ENCODE assay signal across 23 cellular contexts in the genomic region with DNA sequence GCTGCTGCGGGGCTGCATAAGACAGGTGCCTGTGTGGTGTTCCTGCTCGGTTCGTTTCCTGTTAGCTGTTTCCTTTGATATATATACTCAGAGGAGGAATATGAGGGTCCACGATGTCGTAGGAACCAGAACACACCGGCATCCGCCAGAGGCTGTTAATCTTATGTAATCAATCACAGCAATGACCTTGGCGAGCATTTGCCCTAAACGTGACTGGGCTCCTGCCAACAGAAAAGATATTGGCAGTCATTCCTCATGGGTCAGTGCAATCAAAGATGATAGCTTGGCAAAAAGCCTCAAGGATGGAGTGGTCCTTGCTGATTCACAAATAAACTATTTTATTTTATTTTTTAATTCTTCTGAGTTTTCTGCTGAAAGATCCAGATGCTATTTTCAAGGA.
"Had no signal": no experiment of that assay in that cellular context is flagged by ENCODE, and none has a peak within 500 bp of the region (broad histone marks: within the 10 kb centered on the region; RNA-seq: fewer than 3 reads in every experiment).

No MANE protein-coding gene starts in this region.

- H3K4me1 ChIP-seq: esophagus muscularis mucosa, gastrocnemius medialis, heart right ventricle, left ventricle myocardium inferior, psoas muscle, spleen, stomach, transverse colon had no signal

- H3K36me3 Mint-ChIP-seq: naive B cell; stimulated activated naive B cell treated with anti-CD40 and anti-IgM and Interleukin-4, amounts not matched to agents 10 μg/mL and 1 μg/mL and 100 μg/mL, for 72 hours had no signal

- H3K27ac Mint-ChIP-seq: naive B cell; nephron; stimulated activated naive B cell treated with anti-CD40 and anti-IgM and Interleukin-4, amounts not matched to agents 10 μg/mL and 1 μg/mL and 100 μg/mL, for 72 hours had no signal

- H3K27me3 ChIP-seq: esophagus muscularis mucosa, gastrocnemius medialis, spleen, stomach, transverse colon had no signal

- H3K36me3 ChIP-seq: esophagus muscularis mucosa, gastrocnemius medialis, heart right ventricle, left ventricle myocardium inferior, spleen, stomach, thoracic aorta, transverse colon had no signal

- H3K27me3 Mint-ChIP-seq: naive B cell; stimulated activated naive B cell treated with anti-CD40 and anti-IgM and Interleukin-4, amounts not matched to agents 10 μg/mL and 1 μg/mL and 100 μg/mL, for 72 hours had no signal

- H3K4me1 Mint-ChIP-seq: stimulated activated naive B cell treated with anti-CD40 and anti-IgM and Interleukin-4, amounts not matched to agents 10 μg/mL and 1 μg/mL and 100 μg/mL, for 72 hours had no signal

- H3K4me3 Mint-ChIP-seq: naive B cell; nephron; stimulated activated naive B cell treated with anti-CD40 and anti-IgM and Interleukin-4, amounts not matched to agents 10 μg/mL and 1 μg/mL and 100 μg/mL, for 72 hours had no signal

- H3K4me3 ChIP-seq: dorsolateral prefrontal cortex, esophagus muscularis mucosa, gastrocnemius medialis, heart right ventricle, left ventricle myocardium inferior, lung, psoas muscle, spleen, stomach, thoracic aorta, transverse colon had no signal

- H3K27ac ChIP-seq: dorsolateral prefrontal cortex, epithelial cell of prostate, esophagus muscularis mucosa, gastrocnemius medialis, heart right ventricle, left ventricle myocardium inferior, psoas muscle, spleen, stomach, thoracic aorta, transverse colon had no signal

- H3K9me3 ChIP-seq: esophagus muscularis mucosa, gastrocnemius medialis, heart right ventricle, left ventricle myocardium inferior, psoas muscle, spleen, stomach, thoracic aorta, transverse colon had no signal

- DNase-seq: cerebellar nuclear complex; dorsolateral prefrontal cortex; effector memory CD4-positive, alpha-beta T cell; gastrocnemius medialis; heart right ventricle; left ventricle myocardium inferior; mesenchymal stem cell; naive B cell; psoas muscle; retina; spleen; stimulated activated CD4-positive, alpha-beta T cell treated with anti-CD3 and anti-CD28 coated beads, Interleukin-15, amount 100 ng/mL, for 24 hours; stimulated activated CD4-positive, alpha-beta T cell treated with anti-CD3 and anti-CD28 coated beads, Interleukin-1b, Interleukin-23, amount 100 ng/mL, for 48 hours; stimulated activated CD4-positive, alpha-beta T cell treated with anti-CD3 and anti-CD28 coated beads, Interleukin-4, amount 100 ng/mL, for 24 hours; stimulated activated naive B cell treated with anti-CD40 and anti-IgM and Interleukin-4, amounts not matched to agents 10 μg/mL and 1 μg/mL and 100 μg/mL, for 72 hours; stomach; substantia nigra; transverse colon had no signal
